In the genomic region with DNA sequence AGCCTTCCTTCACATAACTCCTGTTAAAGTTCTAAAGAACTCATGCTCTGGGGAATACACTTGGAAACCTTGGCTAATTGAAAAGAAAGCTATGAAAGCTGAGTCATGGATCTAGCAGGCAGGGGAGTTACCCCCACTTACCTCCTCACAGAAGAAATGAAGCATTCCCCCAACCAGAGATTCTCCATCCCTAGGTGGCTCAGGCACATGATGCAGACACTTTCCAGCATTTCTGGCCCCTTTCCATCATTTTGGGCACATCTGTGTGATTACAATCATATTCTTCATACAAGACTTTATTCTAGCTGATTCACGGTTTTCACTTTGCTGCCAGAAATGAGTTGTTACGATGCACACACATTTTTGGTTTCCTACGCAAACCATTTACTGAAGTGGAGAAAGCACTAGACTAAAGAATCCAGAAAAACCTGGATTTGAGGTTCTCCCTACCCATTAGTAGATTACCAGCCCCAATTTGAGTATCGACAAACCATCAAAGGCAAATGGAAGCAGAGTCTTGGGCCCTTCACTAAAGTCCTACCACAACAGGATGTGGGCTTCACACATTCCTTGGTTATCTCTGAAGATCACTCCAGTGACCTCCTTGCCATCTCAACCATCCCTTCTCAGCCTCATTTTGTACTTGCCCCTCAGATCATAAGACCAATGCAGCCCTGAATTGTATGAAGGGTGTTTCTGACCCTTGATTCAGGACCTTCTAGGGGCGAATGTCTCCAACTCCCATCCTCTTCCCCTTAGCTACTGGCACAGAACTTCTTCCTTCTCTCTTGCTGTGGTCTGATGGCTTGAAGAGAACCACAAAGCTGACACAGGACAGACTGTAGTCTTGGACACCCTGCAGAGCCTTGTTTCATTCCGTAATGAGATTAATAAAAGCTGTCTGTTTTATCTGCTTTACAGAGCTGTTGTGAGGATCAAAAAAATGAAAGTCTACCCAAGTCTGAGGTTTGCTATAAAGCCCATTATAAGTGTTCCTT, we compare ENCODE assay signal across 17 cellular contexts. TPM values are rescaled to one million over a fixed set of nuclear protein-coding genes. Genes with fewer than 3 reads are reported as not detected.
DNase-seq lines count a peak whose midpoint lies in the region; ATAC-seq and TF ChIP-seq lines count a peak whose summit lies in the region.
"Had no signal": no experiment of that assay in that cellular context is flagged by ENCODE, and none has a peak within 500 bp of the region (broad histone marks: within the 10 kb centered on the region; RNA-seq: fewer than 3 reads in every experiment).

No MANE protein-coding gene starts in this region.

- in situ Hi-C loops in mammary epithelial cell (cut with MboI; ENCODE audit: low sequenced_read_pairs in 2 of 2): no loop called here

- H3K4me3 ChIP-seq in Loucy (ENCODE audit: low read length, poor library complexity, severe bottlenecking) (no peak overlapping the region), neutrophil (ENCODE audit: low read depth in 1 of 2, low read length in 1 of 2) (no peak overlapping the region), mammary epithelial cell (replicated peaks in 1 of 3; ENCODE audit: insufficient read depth in 1 of 3, low read depth in 2 of 3, low read length in 3 of 3) (no peak overlapping the region)
- H3K4me3 ChIP-seq: lower lobe of right lung, smooth muscle cell, thoracic aorta had no signal

- dilution Hi-C loops in mammary epithelial cell (cut with HindIII; ENCODE audit: low sequenced_read_pairs): no loop called here

- no peaks in the 10 kb centered on the region for H3K9me3 Mint-ChIP-seq in activated CD4-positive, alpha-beta T cell treated with anti-CD3 and anti-CD28 coated beads for 36 hours (ENCODE audit: low read depth)
- peaks cover 7% of the 10 kb centered on the region for H3K9me3 Mint-ChIP-seq in activated naive CD8-positive, alpha-beta T cell treated with anti-CD3 and anti-CD28 coated beads, Interleukin-2, amount 50 U/mL, for 24 hours

- POLR2A ChIA-PET in activated CD4-positive, alpha-beta T cell treated with anti-CD3 and anti-CD28 coated beads for 36 hours (lab: Charles Lee): interaction anchor here (0.7 kb wide), 1 partner anchor 142 kb away, joined by 3 read pairs; no protein-coding TSS in a partner anchor

- 74% methylated on average over 6 of the region's 6 CpGs for WGBS in mammary epithelial cell (ENCODE audit: low coverage, missing lambda C conversion rate)

- BruUV-seq in mammary epithelial cell (replicated peaks; lab: Mats Ljungman, UMichigan): no TSS peak

- H3K79me2 ChIP-seq in Loucy (ENCODE audit: insufficient read depth, low read length) (no peaks in the 10 kb centered on the region), mammary epithelial cell (ENCODE audit: insufficient read depth, low read length) (no peaks in the 10 kb centered on the region)

- H3K27me3 ChIP-seq in Loucy (ENCODE audit: insufficient read depth, low read length, poor library complexity, severe bottlenecking) (no peaks in the 10 kb centered on the region), neutrophil (no peaks in the 10 kb centered on the region), mammary epithelial cell (ENCODE audit: insufficient read depth, low read length) (no peaks in the 10 kb centered on the region)

- H3K27ac ChIP-seq in neutrophil (peak overlapping the region; percentile 29), mammary epithelial cell (ENCODE audit: insufficient read depth, low read depth, low read length) (no peak overlapping the region)
- H3K27ac ChIP-seq: lower lobe of right lung, thoracic aorta had no signal

- peak; percentile 17 for DNase-seq in activated CD4-positive, alpha-beta T cell treated with anti-CD3 and anti-CD28 coated beads for 36 hours
- DNase-seq in activated CD4-positive, alpha-beta T cell treated with anti-CD3 and anti-CD28 coated beads, Interleukin-2, amount 50 U/mL, for 4 hours: no peak
- no peak for DNase-seq in activated naive CD8-positive, alpha-beta T cell treated with anti-CD3 and anti-CD28 coated beads, Interleukin-2, amount 50 U/mL, for 24 hours
- DNase-seq in mammary epithelial cell (no peak), SW 1271 (lab: John Stamatoyannopoulos, UW) (no peak)
- DNase-seq: 8988T; activated CD8-positive, alpha-beta memory T cell treated with anti-CD3 and anti-CD28 coated beads, Interleukin-2, amount 50 U/mL, for 48 hours; lower lobe of right lung; NCI-H146; NCI-H524 treated with DMSO at 0.1 percent for 48 hours; nucleus accumbens; T1000 had no signal

- H3K4me1 ChIP-seq in Loucy (ENCODE audit: insufficient read depth, low read length, poor library complexity, severe bottlenecking) (peaks cover 16% of the 10 kb centered on the region), neutrophil (ENCODE audit: control insufficient read depth in 1 of 2, insufficient read depth in 1 of 2, low read depth in 1 of 2, low read length in 1 of 2) (peaks cover 0 to 9% of the 10 kb centered on the region in 2 experiments), mammary epithelial cell (ENCODE audit: insufficient read depth, low read length) (no peaks in the 10 kb centered on the region)

- no peaks in the 10 kb centered on the region for H4K20me1 ChIP-seq in Loucy (ENCODE audit: insufficient read depth, low read length, poor library complexity, severe bottlenecking)
- H4K20me1 ChIP-seq in mammary epithelial cell (ENCODE audit: insufficient read depth, low read length): no peaks in the 10 kb centered on the region

- H3K27ac Mint-ChIP-seq in activated CD4-positive, alpha-beta T cell treated with anti-CD3 and anti-CD28 coated beads for 36 hours: no peak overlapping the region
- no peak overlapping the region for H3K27ac Mint-ChIP-seq in activated naive CD8-positive, alpha-beta T cell treated with anti-CD3 and anti-CD28 coated beads, Interleukin-2, amount 50 U/mL, for 24 hours

- H3K36me3 ChIP-seq in Loucy (ENCODE audit: insufficient read depth, low read length) (no peaks in the 10 kb centered on the region), neutrophil (no peaks in the 10 kb centered on the region), mammary epithelial cell (ENCODE audit: insufficient read depth, low read length) (no peaks in the 10 kb centered on the region)
- H3K36me3 ChIP-seq: lower lobe of right lung, thoracic aorta had no signal

- CTCF ChIA-PET in activated CD4-positive, alpha-beta T cell treated with anti-CD3 and anti-CD28 coated beads for 36 hours (lab: Charles Lee): no interaction called here
- CTCF ChIA-PET in mammary epithelial cell (lab: Charles Lee; ENCODE audit: low non-redundant PET): no interaction called here

- H2AFZ ChIP-seq in Loucy (ENCODE audit: low read length): no peak overlapping the region
- no peak overlapping the region for H2AFZ ChIP-seq in mammary epithelial cell (ENCODE audit: low read depth, low read length)

- H3K4me2 ChIP-seq in Loucy (ENCODE audit: low read depth, low read length, poor library complexity, severe bottlenecking) (peak overlapping the region; percentile 29), mammary epithelial cell (ENCODE audit: insufficient read depth, low read depth, low read length) (no peak overlapping the region)
- H3K4me2 ChIP-seq: smooth muscle cell had no signal

- H3K9me3 ChIP-seq in Loucy (ENCODE audit: insufficient read depth, low read depth, low read length) (peaks cover 5% of the 10 kb centered on the region; the same call in 1 of the 2 replicates), neutrophil (no peaks in the 10 kb centered on the region), mammary epithelial cell (replicated peaks; ENCODE audit: insufficient read depth, low read length) (peaks cover 3% of the 10 kb centered on the region)
- H3K9me3 ChIP-seq: thoracic aorta had no signal

- ATAC-seq in activated CD4-positive, alpha-beta T cell treated with anti-CD3 and anti-CD28 coated beads for 36 hours: peak; percentile 39
- peak; percentile 66 for ATAC-seq in activated naive CD8-positive, alpha-beta T cell treated with anti-CD3 and anti-CD28 coated beads, Interleukin-2, amount 50 U/mL, for 24 hours
- ATAC-seq in HG02981 (IDR thresholded peaks at IDR 0.05; ENCODE audit: unreplicated experiment): no peak

- no peaks in the 10 kb centered on the region for H3F3A ChIP-seq in Loucy (ENCODE audit: low read depth)

- H3K36me3 Mint-ChIP-seq in activated CD4-positive, alpha-beta T cell treated with anti-CD3 and anti-CD28 coated beads for 36 hours (ENCODE audit: low read depth): no peaks in the 10 kb centered on the region
- no peaks in the 10 kb centered on the region for H3K36me3 Mint-ChIP-seq in activated naive CD8-positive, alpha-beta T cell treated with anti-CD3 and anti-CD28 coated beads, Interleukin-2, amount 50 U/mL, for 24 hours (ENCODE audit: low read depth)

- H3K4me3 Mint-ChIP-seq in activated CD4-positive, alpha-beta T cell treated with anti-CD3 and anti-CD28 coated beads for 36 hours: no peak overlapping the region
- peak overlapping the region; percentile 13 for H3K4me3 Mint-ChIP-seq in activated naive CD8-positive, alpha-beta T cell treated with anti-CD3 and anti-CD28 coated beads, Interleukin-2, amount 50 U/mL, for 24 hours

- intact Hi-C loops in activated CD4-positive, alpha-beta T cell treated with anti-CD3 and anti-CD28 coated beads for 36 hours (cut with DNase I, micrococcal nuclease): loop anchor here in 1 of 2 experiments (5.0 kb wide), 1 partner anchor 258 kb away; no protein-coding TSS in a partner anchor
- intact Hi-C loops in mammary epithelial cell (cut with micrococcal nuclease): no loop called here

- peaks cover 53% of the 10 kb centered on the region for H3K4me1 Mint-ChIP-seq in activated CD4-positive, alpha-beta T cell treated with anti-CD3 and anti-CD28 coated beads for 36 hours
- H3K4me1 Mint-ChIP-seq in activated naive CD8-positive, alpha-beta T cell treated with anti-CD3 and anti-CD28 coated beads, Interleukin-2, amount 50 U/mL, for 24 hours: peaks cover 51% of the 10 kb centered on the region

- H3K9me2 ChIP-seq in Loucy (replicated peaks; ENCODE audit: low read depth, low read length): no peaks in the 10 kb centered on the region

- TF ChIP-seq CTCF in Loucy (conservative IDR thresholded peaks at IDR 0.05; ENCODE audit: low read length) (no peak), neutrophil (IDR thresholded peaks at IDR 0.05) (no peak), mammary epithelial cell (conservative IDR thresholded peaks at IDR 0.05 in 1 of 2, IDR thresholded peaks at IDR 0.05 in 1 of 2; ENCODE audit: extremely low read depth in 1 of 2, insufficient read depth in 1 of 2, low read depth in 1 of 2, low read length in 2 of 2) (no peak)

- H3K27me3 Mint-ChIP-seq in activated CD4-positive, alpha-beta T cell treated with anti-CD3 and anti-CD28 coated beads for 36 hours: no peaks in the 10 kb centered on the region
- no peaks in the 10 kb centered on the region for H3K27me3 Mint-ChIP-seq in activated naive CD8-positive, alpha-beta T cell treated with anti-CD3 and anti-CD28 coated beads, Interleukin-2, amount 50 U/mL, for 24 hours

- H3K9ac ChIP-seq in Loucy (ENCODE audit: low read depth, low read length, poor library complexity, severe bottlenecking) (no peak overlapping the region), mammary epithelial cell (ENCODE audit: insufficient read depth, low read length) (no peak overlapping the region)

RNA-seq across cellular contexts. Expression of gene SNRK, which starts 42.5 kb away (rescaled TPM):
- total RNA-seq in activated CD4-positive, alpha-beta T cell treated with anti-CD3 and anti-CD28 coated beads for 36 hours: 10 to 100 TPM; 19.5 to 22.9 TPM
- total RNA-seq in mammary epithelial cell: 10 to 100 TPM; 17.5 to 18.6 TPM
- 7.8 TPM for polyA plus RNA-seq in mammary epithelial cell
- polyA minus RNA-seq in mammary epithelial cell: 27.2 TPM
